Comparison of ENCODE assay signal across 9 cellular contexts in the genomic region with DNA sequence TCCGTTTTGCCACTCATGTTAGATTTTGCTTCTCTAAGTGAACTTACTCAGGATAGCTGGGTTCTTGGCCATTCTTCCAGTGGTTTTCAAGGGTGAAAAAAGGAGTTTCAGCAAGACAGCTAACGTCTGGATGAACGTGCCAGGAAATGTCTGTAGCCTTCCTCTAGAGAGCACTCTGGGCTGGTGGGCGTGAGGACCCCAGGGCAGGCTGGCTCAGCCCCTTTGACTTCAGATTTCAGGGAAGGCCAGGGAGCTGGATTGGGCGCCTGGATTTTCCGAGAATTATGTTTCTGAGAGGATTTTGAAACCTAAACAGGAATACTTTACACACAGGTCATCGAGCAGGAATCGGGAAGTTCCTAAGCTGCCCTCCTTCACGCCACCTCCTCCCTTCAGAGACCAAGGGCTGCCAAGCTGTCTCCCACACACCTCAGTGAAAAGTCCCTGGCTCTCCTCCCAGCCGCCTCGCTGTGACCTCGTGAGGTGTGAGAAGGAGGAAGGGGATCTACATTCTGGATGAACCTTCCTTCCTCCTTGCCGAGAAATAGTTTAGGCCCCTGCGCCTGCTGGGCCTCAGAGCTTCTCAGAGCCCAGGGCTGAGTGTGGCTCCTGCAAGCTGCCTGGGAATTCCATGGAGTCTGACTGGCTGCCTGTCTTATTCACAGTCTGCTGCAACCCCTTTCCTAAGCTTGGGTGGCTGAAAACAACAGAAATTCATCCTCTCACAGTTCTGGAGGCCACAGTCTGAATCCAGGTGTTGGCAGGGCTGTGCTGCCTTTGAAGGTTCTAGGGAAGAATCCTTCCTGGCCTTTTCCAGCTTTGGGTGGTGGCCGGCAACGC. TPM values are rescaled to one million over a fixed set of nuclear protein-coding genes. Genes with fewer than 3 reads are reported as not detected.
DNase-seq lines count a peak whose midpoint lies in the region; ATAC-seq, FAIRE-seq and TF ChIP-seq lines count a peak whose summit lies in the region.
"Not testable (repeated sequence)": the region's sequence is repeated elsewhere in the genome, so short reads cannot be mapped to it uniquely, and the experiment has no call there.
"Had no signal": no experiment of that assay in that cellular context is flagged by ENCODE, and none has a peak within 500 bp of the region (broad histone marks: within the 10 kb centered on the region; RNA-seq: fewer than 3 reads in every experiment).

No MANE protein-coding gene starts in this region.

- not testable (repeated sequence) for TF ChIP-seq EP300 in stomach (IDR thresholded peaks at IDR 0.05)

- not testable (repeated sequence) for TF ChIP-seq CTCF in endothelial cell of umbilical vein (IDR thresholded peaks at IDR 0.05; ENCODE audit: extremely low read depth in 1 of 2, insufficient read depth in 1 of 2, low read depth in 1 of 2, low read length in 2 of 2); left lung (IDR thresholded peaks at IDR 0.05); stomach (IDR thresholded peaks at IDR 0.05); vagina (IDR thresholded peaks at IDR 0.05)

- H3K27me3 ChIP-seq in endothelial cell of umbilical vein (ENCODE audit: control insufficient read depth in 2 of 2, insufficient read depth in 2 of 2, low read length in 2 of 2); left lung; stomach; vagina: not testable (repeated sequence)

- not testable (repeated sequence) for H3K4me3 ChIP-seq in endothelial cell of umbilical vein (replicated peaks in 1 of 3; ENCODE audit: insufficient read depth in 1 of 3, low read depth in 1 of 3, low read length in 3 of 3); left lung; stomach
- H3K4me3 ChIP-seq in vagina, result peak overlapping the region in 1 of 2 donors; percentile 4

- H2AFZ ChIP-seq in endothelial cell of umbilical vein (ENCODE audit: low read depth, low read length), result not testable (repeated sequence)

- H4K20me1 ChIP-seq in endothelial cell of umbilical vein (replicated peaks; ENCODE audit: control insufficient read depth, extremely low read depth, insufficient read depth, low read length), result not testable (repeated sequence)

- not testable (repeated sequence) for BruUV-seq in endothelial cell of umbilical vein (replicated peaks; lab: Mats Ljungman, UMichigan)

- peak; percentile 44 for FAIRE-seq in endothelial cell of umbilical vein (lab: Jason Lieb, UNC)

- H3K4me1 ChIP-seq in endothelial cell of umbilical vein (ENCODE audit: control insufficient read depth, extremely low read depth, insufficient read depth, low read length), result not testable (repeated sequence)
- H3K4me1 ChIP-seq in left lung, result peaks cover 4 to 21% of the 10 kb centered on the region in 2 donors
- peaks cover 4 to 55% (median 22%) of the 10 kb centered on the region in 4 donors for H3K4me1 ChIP-seq in stomach
- peaks cover 48% of the 10 kb centered on the region for H3K4me1 ChIP-seq in vagina

- H3K27ac ChIP-seq in endothelial cell of umbilical vein (ENCODE audit: insufficient read depth, low read depth, low read length) (peak overlapping the region; percentile 61), left lung (peak overlapping the region; percentile 75 to 80), stomach (peak overlapping the region in 4 of 5 donors; percentile 76 to 84 (median 80)), vagina (peak overlapping the region; percentile 79)

- CTCF ChIA-PET in endothelial cell of umbilical vein (lab: Charles Lee), result interaction anchor here (0.9 to 2.0 kb wide), 5 partner anchors 24 to 150 kb away, joined by 3 to 5 read pairs (median 4); no protein-coding TSS in a partner anchor

- WGBS in stomach, 5 donors, result 43 to 71% (median 58%) methylated on average over 15 to 16 of the region's 16 CpGs

- peaks cover 31% of the 10 kb centered on the region for H3K79me2 ChIP-seq in endothelial cell of umbilical vein (ENCODE audit: control insufficient read depth, insufficient read depth, low read length)

- not testable (repeated sequence) for TF ChIP-seq POLR2A in endothelial cell of umbilical vein (IDR thresholded peaks at IDR 0.05; ENCODE audit: low read depth, low read length); stomach (IDR thresholded peaks at IDR 0.05); vagina (IDR thresholded peaks at IDR 0.05)

- H3K9me1 ChIP-seq in endothelial cell of umbilical vein (replicated peaks; ENCODE audit: control insufficient read depth, extremely low read depth, insufficient read depth, low read length), result not testable (repeated sequence)

- dilution Hi-C loops in endothelial cell of umbilical vein (cut with MboI; ENCODE audit: extremely low pct_ligation_motif_present, low sequenced_read_pairs), result not testable (repeated sequence)

- not testable (repeated sequence) for H3K9ac ChIP-seq in endothelial cell of umbilical vein (replicated peaks; ENCODE audit: extremely low read depth, insufficient read depth, low read length)

- intact Hi-C loops in endothelial cell of umbilical vein (cut with micrococcal nuclease); Right ventricle myocardium superior (cut with DNase I); left lung (cut with DNase I); posterior vena cava (cut with DNase I); stomach (cut with DNase I; ENCODE audit: low total_unique reads); vagina (cut with DNase I): not testable (repeated sequence)

- ATAC-seq in Right ventricle myocardium superior (ENCODE audit: poor library complexity) (peak; percentile 73), left lung (peak; percentile 85)

- H3K36me3 ChIP-seq in endothelial cell of umbilical vein (ENCODE audit: control insufficient read depth in 2 of 2, extremely low read depth in 1 of 2, insufficient read depth in 2 of 2, low read length in 2 of 2); left lung; vagina: not testable (repeated sequence)
- H3K36me3 ChIP-seq in stomach, result peaks cover 0 to 24% (median 11%) of the 10 kb centered on the region in 4 donors

- POLR2A ChIA-PET in endothelial cell of umbilical vein (lab: Charles Lee), result not testable (repeated sequence)

- H3K9me3 ChIP-seq in endothelial cell of umbilical vein (replicated peaks; ENCODE audit: control insufficient read depth, insufficient read depth, low read length); left lung; stomach; vagina: not testable (repeated sequence)

- H3K4me2 ChIP-seq in endothelial cell of umbilical vein (ENCODE audit: insufficient read depth, low read length), result not testable (repeated sequence)

- DNase-seq in EL (peak; percentile 71), amniotic epithelial cell (ENCODE audit: low read depth) (peak; percentile 79), endothelial cell of umbilical vein (ENCODE audit: low read depth, low spot score) (peak; percentile 62), Right ventricle myocardium superior (peak; percentile 82), left lung (peak; percentile 83 to 84), posterior vena cava (ENCODE audit: low spot score) (peak; percentile 83), stomach (peak; percentile 71)
- DNase-seq in vagina (ENCODE audit: extremely low spot score in 2 of 2), result not testable (repeated sequence)

RNA-seq across cellular contexts. Expression of gene EVA1C, which starts 38.6 kb away (rescaled TPM):
- 31.7 and 38.6 TPM in 2 replicates for total RNA-seq in endothelial cell of umbilical vein
- polyA plus RNA-seq in endothelial cell of umbilical vein, result 22.8 and 29.8 TPM in 2 replicates
- polyA plus RNA-seq in endothelial cell of umbilical vein (2011; cell fraction: cytosol; rRNA removed), result 28.8 and 32.0 TPM in 2 replicates
- 31.4 and 32.5 TPM in 2 replicates for polyA plus RNA-seq in endothelial cell of umbilical vein (2011; cell fraction: nucleus; rRNA removed)
- polyA plus RNA-seq in endothelial cell of umbilical vein (2012), result 48.2 and 52.3 TPM in 2 replicates
- polyA minus RNA-seq in endothelial cell of umbilical vein, result 29.1 and 34.6 TPM in 2 replicates
- 33.8 TPM for polyA minus RNA-seq in endothelial cell of umbilical vein (2011; cell fraction: cytosol; rRNA and poly(A)+ RNA removed)
- 62.3 and 65.1 TPM in 2 replicates for polyA minus RNA-seq in endothelial cell of umbilical vein (2011; cell fraction: nucleus; rRNA and poly(A)+ RNA removed)
- 12.9 TPM for total RNA-seq in Right ventricle myocardium superior
- 10 to 100 TPM; 21.8 to 29.8 TPM for total RNA-seq in left lung
- 10 to 100 TPM; 39.2 to 53.5 TPM for total RNA-seq in posterior vena cava
- 100 to 1,000 TPM in 1 of 5 donors, 10 to 100 TPM in 4; 10.6 to 142 (median 48.7) TPM for total RNA-seq in stomach
- polyA plus RNA-seq in stomach, result 10 to 100 TPM; 18.2 to 39.1 (median 33.6) TPM
- total RNA-seq in vagina, result 66.5 TPM
- total RNA-seq: neural crest cell had no signal

RNA-seq across cellular contexts. Expression of gene URB1, which starts 58.3 kb away (rescaled TPM):
- total RNA-seq in endothelial cell of umbilical vein (21.4 and 27.3 TPM in 2 replicates), Right ventricle myocardium superior (11.4 TPM), left lung (10 to 100 TPM; 13.7 to 15.7 TPM), posterior vena cava (10 to 100 TPM; 14.1 to 17.6 TPM), stomach (10 to 100 TPM in 4 of 5 donors, 1 to 10 TPM in 1; 9.3 to 16.3 (median 15.4) TPM), vagina (23.8 TPM)
- polyA plus RNA-seq in endothelial cell of umbilical vein (8.0 and 8.3 TPM in 2 replicates), stomach (1 to 10 TPM; 1.2 to 3.4 (median 1.9) TPM)
- polyA plus RNA-seq in endothelial cell of umbilical vein (2011; cell fraction: cytosol; rRNA removed), result 6.2 and 6.3 TPM in 2 replicates
- 19.7 and 22.7 TPM in 2 replicates for polyA plus RNA-seq in endothelial cell of umbilical vein (2011; cell fraction: nucleus; rRNA removed)
- polyA plus RNA-seq in endothelial cell of umbilical vein (2012), result 11.0 and 11.1 TPM in 2 replicates
- polyA minus RNA-seq in endothelial cell of umbilical vein, result 21.8 and 25.2 TPM in 2 replicates
- 14.5 TPM for polyA minus RNA-seq in endothelial cell of umbilical vein (2011; cell fraction: cytosol; rRNA and poly(A)+ RNA removed)
- polyA minus RNA-seq in endothelial cell of umbilical vein (2011; cell fraction: nucleus; rRNA and poly(A)+ RNA removed), result 27.3 and 29.6 TPM in 2 replicates
